In the genomic region with DNA sequence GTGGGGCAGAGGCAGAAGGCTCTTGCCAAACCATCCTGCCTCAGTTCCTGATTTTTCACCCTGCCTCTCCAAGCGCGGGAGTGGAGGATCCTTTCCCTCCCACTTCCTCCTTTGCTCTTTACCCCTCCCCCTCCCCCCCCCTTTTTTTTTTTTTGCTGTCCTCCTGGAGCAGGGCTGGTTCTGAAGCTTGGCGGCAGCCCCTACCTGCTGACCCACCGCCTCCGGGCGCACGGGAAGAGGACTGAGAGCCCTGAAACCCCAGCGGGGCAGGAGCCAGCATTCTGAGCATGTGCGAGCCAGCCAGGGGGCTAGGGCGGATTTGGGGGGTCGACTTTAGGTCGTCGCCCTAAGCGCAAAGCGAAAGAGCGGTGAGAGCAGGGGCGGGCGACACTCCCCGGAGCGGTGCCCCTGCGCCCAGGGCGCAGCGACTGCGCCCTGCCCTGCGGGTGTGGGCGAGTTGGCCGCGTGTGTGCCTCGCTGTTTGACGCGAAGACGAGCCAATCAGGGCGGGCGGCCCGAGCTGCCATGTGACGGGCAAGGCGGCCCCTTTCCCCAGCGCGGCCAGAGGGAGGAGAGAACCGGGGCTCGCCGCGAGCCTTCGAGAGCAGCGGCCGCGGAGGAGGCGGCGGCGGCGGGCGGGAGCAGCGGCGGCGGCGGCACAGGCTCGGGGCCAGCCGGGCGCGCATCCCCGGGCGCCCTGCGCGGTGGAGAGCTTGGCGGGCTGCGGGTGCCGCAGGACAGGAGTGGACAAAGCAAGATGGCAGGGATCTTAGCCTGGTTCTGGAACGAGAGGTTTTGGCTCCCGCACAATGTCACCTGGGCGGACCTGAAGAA, we compare ENCODE assay signal across 1 cellular context.
TF ChIP-seq lines count a peak whose summit lies in the region.

A gene with protein sequence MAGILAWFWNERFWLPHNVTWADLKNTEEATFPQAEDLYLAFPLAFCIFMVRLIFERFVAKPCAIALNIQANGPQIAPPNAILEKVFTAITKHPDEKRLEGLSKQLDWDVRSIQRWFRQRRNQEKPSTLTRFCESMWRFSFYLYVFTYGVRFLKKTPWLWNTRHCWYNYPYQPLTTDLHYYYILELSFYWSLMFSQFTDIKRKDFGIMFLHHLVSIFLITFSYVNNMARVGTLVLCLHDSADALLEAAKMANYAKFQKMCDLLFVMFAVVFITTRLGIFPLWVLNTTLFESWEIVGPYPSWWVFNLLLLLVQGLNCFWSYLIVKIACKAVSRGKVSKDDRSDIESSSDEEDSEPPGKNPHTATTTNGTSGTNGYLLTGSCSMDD (plus strand): TSS at position 581 of the 834 bp plus-strand sequence. CDS start 177 bp downstream, at position 758.

TF ChIP-seq in HEK293, 187 proteins besides CTCF, POLR2A, EP300 and RAD21 (continued from another document and continues in another):
- TF ChIP-seq SP7 (tag by site-specific recombination; IDR thresholded peaks at IDR 0.05): peak; percentile 59; the same call in 1 of the 2 replicates
- TF ChIP-seq KLF8 (tag by site-specific recombination; IDR thresholded peaks at IDR 0.05): peak; percentile 71; the same call in 1 of the 2 replicates
- TF ChIP-seq ZNF76 (tag by site-specific recombination; IDR thresholded peaks at IDR 0.05; ENCODE audit: borderline replicate concordance, low read depth): no peak
- TF ChIP-seq, protein P1, sequence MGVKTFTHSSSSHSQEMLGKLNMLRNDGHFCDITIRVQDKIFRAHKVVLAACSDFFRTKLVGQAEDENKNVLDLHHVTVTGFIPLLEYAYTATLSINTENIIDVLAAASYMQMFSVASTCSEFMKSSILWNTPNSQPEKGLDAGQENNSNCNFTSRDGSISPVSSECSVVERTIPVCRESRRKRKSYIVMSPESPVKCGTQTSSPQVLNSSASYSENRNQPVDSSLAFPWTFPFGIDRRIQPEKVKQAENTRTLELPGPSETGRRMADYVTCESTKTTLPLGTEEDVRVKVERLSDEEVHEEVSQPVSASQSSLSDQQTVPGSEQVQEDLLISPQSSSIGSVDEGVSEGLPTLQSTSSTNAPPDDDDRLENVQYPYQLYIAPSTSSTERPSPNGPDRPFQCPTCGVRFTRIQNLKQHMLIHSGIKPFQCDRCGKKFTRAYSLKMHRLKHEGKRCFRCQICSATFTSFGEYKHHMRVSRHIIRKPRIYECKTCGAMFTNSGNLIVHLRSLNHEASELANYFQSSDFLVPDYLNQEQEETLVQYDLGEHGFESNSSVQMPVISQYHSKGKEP (tag by site-specific recombination; IDR thresholded peaks at IDR 0.05): no peak
- no peak for TF ChIP-seq ZNF2 (tag by site-specific recombination; IDR thresholded peaks at IDR 0.05)
- TF ChIP-seq, protein P2, sequence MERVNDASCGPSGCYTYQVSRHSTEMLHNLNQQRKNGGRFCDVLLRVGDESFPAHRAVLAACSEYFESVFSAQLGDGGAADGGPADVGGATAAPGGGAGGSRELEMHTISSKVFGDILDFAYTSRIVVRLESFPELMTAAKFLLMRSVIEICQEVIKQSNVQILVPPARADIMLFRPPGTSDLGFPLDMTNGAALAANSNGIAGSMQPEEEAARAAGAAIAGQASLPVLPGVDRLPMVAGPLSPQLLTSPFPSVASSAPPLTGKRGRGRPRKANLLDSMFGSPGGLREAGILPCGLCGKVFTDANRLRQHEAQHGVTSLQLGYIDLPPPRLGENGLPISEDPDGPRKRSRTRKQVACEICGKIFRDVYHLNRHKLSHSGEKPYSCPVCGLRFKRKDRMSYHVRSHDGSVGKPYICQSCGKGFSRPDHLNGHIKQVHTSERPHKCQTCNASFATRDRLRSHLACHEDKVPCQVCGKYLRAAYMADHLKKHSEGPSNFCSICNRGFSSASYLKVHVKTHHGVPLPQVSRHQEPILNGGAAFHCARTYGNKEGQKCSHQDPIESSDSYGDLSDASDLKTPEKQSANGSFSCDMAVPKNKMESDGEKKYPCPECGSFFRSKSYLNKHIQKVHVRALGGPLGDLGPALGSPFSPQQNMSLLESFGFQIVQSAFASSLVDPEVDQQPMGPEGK (tag by site-specific recombination; IDR thresholded peaks at IDR 0.05): peak; percentile 58
- no peak for TF ChIP-seq YY2 (tag by site-specific recombination; IDR thresholded peaks at IDR 0.05)
- TF ChIP-seq ZNF341 (tag by site-specific recombination; IDR thresholded peaks at IDR 0.05; ENCODE audit: low read depth): peak; percentile 26; the same call in 1 of the 2 replicates
- TF ChIP-seq, protein P3, sequence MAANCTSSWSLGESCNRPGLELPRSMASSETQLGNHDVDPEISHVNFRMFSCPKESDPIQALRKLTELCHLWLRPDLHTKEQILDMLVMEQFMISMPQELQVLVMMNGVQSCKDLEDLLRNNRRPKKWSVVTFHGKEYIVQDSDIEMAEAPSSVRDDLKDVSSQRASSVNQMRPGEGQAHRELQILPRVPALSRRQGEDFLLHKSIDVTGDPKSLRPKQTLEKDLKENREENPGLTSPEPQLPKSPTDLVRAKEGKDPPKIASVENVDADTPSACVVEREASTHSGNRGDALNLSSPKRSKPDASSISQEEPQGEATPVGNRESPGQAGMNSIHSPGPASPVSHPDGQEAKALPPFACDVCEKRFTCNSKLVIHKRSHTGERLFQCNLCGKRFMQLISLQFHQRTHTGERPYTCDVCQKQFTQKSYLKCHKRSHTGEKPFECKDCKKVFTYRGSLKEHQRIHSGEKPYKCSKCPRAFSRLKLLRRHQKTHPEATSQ (tag by site-specific recombination; IDR thresholded peaks at IDR 0.05): peak; percentile 41; the same call in 1 of the 2 replicates
- TF ChIP-seq PRDM1 (tag by site-specific recombination; IDR thresholded peaks at IDR 0.05): no peak
- TF ChIP-seq ZNF324 (tag by site-specific recombination; IDR thresholded peaks at IDR 0.05): no peak
- TF ChIP-seq ZBTB48 (tag by site-specific recombination; IDR thresholded peaks at IDR 0.05): peak; percentile 92
- TF ChIP-seq YY1 (tag by site-specific recombination; IDR thresholded peaks at IDR 0.05): no peak
- no peak for TF ChIP-seq SP3 (tag by site-specific recombination; IDR thresholded peaks at IDR 0.05)
- TF ChIP-seq, protein P4, sequence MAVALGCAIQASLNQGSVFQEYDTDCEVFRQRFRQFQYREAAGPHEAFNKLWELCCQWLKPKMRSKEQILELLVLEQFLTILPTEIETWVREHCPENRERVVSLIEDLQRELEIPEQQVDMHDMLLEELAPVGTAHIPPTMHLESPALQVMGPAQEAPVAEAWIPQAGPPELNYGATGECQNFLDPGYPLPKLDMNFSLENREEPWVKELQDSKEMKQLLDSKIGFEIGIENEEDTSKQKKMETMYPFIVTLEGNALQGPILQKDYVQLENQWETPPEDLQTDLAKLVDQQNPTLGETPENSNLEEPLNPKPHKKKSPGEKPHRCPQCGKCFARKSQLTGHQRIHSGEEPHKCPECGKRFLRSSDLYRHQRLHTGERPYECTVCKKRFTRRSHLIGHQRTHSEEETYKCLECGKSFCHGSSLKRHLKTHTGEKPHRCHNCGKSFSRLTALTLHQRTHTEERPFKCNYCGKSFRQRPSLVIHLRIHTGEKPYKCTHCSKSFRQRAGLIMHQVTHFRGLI (tag by site-specific recombination; IDR thresholded peaks at IDR 0.05): peak; percentile 94
- TF ChIP-seq ZNF132 (tag by site-specific recombination; IDR thresholded peaks at IDR 0.05; ENCODE audit: borderline replicate concordance): no peak
- TF ChIP-seq ZNF37A (tag by site-specific recombination; IDR thresholded peaks at IDR 0.05): no peak
- no peak for TF ChIP-seq ZNF658 (tag by site-specific recombination; IDR thresholded peaks at IDR 0.05)
- TF ChIP-seq HOXC10 (CRISPR knock-in tag; IDR thresholded peaks at IDR 0.05): no peak
- no peak for TF ChIP-seq ZNF621 (tag by site-specific recombination; IDR thresholded peaks at IDR 0.05)
- TF ChIP-seq ZNF335 (tag by site-specific recombination; conservative IDR thresholded peaks at IDR 0.05): peak; percentile 51
- TF ChIP-seq, protein P5, sequence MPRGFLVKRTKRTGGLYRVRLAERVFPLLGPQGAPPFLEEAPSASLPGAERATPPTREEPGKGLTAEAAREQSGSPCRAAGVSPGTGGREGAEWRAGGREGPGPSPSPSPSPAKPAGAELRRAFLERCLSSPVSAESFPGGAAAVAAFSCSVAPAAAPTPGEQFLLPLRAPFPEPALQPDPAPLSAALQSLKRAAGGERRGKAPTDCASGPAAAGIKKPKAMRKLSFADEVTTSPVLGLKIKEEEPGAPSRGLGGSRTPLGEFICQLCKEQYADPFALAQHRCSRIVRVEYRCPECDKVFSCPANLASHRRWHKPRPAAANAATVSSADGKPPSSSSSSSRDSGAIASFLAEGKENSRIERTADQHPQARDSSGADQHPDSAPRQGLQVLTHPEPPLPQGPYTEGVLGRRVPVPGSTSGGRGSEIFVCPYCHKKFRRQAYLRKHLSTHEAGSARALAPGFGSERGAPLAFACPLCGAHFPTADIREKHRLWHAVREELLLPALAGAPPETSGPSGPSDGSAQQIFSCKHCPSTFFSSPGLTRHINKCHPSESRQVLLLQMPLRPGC (tag by site-specific recombination; IDR thresholded peaks at IDR 0.05): no peak
- TF ChIP-seq ZNF223 (tag by site-specific recombination; IDR thresholded peaks at IDR 0.05): no peak
- TF ChIP-seq, protein P6, sequence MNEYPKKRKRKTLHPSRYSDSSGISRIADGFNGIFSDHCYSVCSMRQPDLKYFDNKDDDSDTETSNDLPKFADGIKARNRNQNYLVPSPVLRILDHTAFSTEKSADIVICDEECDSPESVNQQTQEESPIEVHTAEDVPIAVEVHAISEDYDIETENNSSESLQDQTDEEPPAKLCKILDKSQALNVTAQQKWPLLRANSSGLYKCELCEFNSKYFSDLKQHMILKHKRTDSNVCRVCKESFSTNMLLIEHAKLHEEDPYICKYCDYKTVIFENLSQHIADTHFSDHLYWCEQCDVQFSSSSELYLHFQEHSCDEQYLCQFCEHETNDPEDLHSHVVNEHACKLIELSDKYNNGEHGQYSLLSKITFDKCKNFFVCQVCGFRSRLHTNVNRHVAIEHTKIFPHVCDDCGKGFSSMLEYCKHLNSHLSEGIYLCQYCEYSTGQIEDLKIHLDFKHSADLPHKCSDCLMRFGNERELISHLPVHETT (tag by site-specific recombination; IDR thresholded peaks at IDR 0.05): no peak
- 0 out of 2 replicates have a peak, but pooled peaks have one; percentile 29 for TF ChIP-seq ZBTB7A (tag by site-specific recombination; IDR thresholded peaks at IDR 0.05; ENCODE audit: low read depth)
- no peak for TF ChIP-seq ZNF302 (tag by site-specific recombination; IDR thresholded peaks at IDR 0.05; ENCODE audit: low read depth)
- TF ChIP-seq, protein P7, sequence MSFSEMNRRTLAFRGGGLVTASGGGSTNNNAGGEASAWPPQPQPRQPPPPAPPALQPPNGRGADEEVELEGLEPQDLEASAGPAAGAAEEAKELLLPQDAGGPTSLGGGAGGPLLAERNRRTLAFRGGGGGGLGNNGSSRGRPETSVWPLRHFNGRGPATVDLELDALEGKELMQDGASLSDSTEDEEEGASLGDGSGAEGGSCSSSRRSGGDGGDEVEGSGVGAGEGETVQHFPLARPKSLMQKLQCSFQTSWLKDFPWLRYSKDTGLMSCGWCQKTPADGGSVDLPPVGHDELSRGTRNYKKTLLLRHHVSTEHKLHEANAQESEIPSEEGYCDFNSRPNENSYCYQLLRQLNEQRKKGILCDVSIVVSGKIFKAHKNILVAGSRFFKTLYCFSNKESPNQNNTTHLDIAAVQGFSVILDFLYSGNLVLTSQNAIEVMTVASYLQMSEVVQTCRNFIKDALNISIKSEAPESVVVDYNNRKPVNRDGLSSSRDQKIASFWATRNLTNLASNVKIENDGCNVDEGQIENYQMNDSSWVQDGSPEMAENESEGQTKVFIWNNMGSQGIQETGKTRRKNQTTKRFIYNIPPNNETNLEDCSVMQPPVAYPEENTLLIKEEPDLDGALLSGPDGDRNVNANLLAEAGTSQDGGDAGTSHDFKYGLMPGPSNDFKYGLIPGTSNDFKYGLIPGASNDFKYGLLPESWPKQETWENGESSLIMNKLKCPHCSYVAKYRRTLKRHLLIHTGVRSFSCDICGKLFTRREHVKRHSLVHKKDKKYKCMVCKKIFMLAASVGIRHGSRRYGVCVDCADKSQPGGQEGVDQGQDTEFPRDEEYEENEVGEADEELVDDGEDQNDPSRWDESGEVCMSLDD (tag by site-specific recombination; IDR thresholded peaks at IDR 0.05): 0 out of 2 replicates have a peak, but pooled peaks have one; percentile 38
- peak; percentile 51 for TF ChIP-seq GLIS1 (tag by site-specific recombination; IDR thresholded peaks at IDR 0.05)
- TF ChIP-seq, protein P8, sequence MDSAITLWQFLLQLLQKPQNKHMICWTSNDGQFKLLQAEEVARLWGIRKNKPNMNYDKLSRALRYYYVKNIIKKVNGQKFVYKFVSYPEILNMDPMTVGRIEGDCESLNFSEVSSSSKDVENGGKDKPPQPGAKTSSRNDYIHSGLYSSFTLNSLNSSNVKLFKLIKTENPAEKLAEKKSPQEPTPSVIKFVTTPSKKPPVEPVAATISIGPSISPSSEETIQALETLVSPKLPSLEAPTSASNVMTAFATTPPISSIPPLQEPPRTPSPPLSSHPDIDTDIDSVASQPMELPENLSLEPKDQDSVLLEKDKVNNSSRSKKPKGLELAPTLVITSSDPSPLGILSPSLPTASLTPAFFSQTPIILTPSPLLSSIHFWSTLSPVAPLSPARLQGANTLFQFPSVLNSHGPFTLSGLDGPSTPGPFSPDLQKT (IDR thresholded peaks at IDR 0.05; ENCODE audit: borderline replicate concordance, low read depth, low read length): no peak
- TF ChIP-seq, protein P9, sequence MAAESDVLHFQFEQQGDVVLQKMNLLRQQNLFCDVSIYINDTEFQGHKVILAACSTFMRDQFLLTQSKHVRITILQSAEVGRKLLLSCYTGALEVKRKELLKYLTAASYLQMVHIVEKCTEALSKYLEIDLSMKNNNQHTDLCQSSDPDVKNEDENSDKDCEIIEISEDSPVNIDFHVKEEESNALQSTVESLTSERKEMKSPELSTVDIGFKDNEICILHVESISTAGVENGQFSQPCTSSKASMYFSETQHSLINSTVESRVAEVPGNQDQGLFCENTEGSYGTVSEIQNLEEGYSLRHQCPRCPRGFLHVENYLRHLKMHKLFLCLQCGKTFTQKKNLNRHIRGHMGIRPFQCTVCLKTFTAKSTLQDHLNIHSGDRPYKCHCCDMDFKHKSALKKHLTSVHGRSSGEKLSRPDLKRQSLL (tag by site-specific recombination; IDR thresholded peaks at IDR 0.05): no peak
- TF ChIP-seq, protein P10, sequence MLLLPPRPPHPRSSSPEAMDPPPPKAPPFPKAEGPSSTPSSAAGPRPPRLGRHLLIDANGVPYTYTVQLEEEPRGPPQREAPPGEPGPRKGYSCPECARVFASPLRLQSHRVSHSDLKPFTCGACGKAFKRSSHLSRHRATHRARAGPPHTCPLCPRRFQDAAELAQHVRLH (tag by site-specific recombination; IDR thresholded peaks at IDR 0.05): no peak
- no peak for TF ChIP-seq ZNF596 (tag by site-specific recombination; IDR thresholded peaks at IDR 0.05)
- TF ChIP-seq ZNF600 (tag by site-specific recombination; IDR thresholded peaks at IDR 0.05): no peak
- TF ChIP-seq SCRT1 (tag by site-specific recombination; IDR thresholded peaks at IDR 0.05; ENCODE audit: borderline replicate concordance): no peak
- no peak for TF ChIP-seq ZBTB21 (tag by site-specific recombination; IDR thresholded peaks at IDR 0.05)
- no peak for TF ChIP-seq ZNF560 (tag by site-specific recombination; IDR thresholded peaks at IDR 0.05; ENCODE audit: borderline replicate concordance)
- TF ChIP-seq ZNF555 (tag by site-specific recombination; conservative IDR thresholded peaks at IDR 0.05): no peak
- no peak for TF ChIP-seq ZNF707 (tag by site-specific recombination; IDR thresholded peaks at IDR 0.05)
- no peak for TF ChIP-seq ZNF10 (tag by site-specific recombination; IDR thresholded peaks at IDR 0.05)
- TF ChIP-seq SP2 (tag by site-specific recombination; IDR thresholded peaks at IDR 0.05): peak; percentile 79
